Comparison of ENCODE assay signal across 8 cellular contexts in the genomic region with DNA sequence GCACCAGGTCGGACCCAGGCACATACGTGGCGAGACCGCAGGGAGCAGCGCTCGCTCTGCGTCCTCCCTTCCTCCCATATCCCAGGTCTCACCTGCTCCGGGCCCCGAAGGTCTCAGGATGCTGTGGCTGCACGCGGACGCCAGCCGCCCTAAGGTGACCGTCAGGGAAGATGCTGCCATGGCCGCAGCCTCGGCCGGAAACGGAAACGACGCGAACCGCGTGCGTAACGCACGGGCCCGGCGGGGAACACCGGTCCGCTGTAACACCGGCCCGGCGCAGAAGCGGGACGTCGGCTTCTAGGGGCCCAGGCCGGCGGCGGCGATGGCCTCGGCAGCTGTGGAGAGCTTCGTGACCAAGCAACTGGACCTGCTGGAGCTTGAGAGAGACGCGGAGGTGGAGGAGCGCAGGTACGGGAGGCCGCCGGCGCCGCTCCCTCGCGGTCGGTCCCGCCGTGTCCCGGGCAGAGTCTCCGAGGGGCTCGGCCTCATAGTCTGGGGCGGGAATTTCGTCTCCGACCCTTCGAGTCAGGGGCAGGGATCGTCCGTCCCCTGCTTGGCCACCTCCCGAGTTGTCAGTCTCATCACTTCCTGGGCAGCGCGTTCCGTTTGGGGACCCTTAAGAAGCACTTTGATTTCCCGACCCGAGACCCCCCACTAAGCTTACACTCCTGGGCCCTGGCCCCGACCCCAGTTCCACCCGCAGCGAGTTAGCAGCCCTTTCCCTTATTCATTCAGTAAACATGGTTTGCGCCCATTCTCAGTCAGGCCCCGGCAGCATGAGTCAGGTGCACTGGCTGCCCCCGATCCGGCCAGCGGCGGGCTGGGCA. TPM values are rescaled to one million over a fixed set of nuclear protein-coding genes. Genes with fewer than 3 reads are reported as not detected.
DNase-seq lines count a peak whose midpoint lies in the region; ATAC-seq and TF ChIP-seq lines count a peak whose summit lies in the region.

A gene (plus strand): TSS at position 261 of the 827 bp plus-strand sequence. CDS start 62 bp downstream, at position 323.
A gene (minus strand): TSS at position 202 of the 827 bp plus-strand sequence. CDS start 22 bp downstream, at position 180.

- H3K4me3 ChIP-seq in CD8-positive, alpha-beta T cell (ENCODE audit: low read depth, low read length), result peak within 1 kb of the TSS; percentile 55
- H3K4me3 ChIP-seq in OCI-LY7 (ENCODE audit: low read depth, low read length, poor library complexity, severe bottlenecking), result peak within 1 kb of the TSS; percentile 99
- H3K4me3 ChIP-seq in mucosa of rectum (ENCODE audit: low read length in 2 of 2), result peak within 1 kb of the TSS; percentile 75 to 100

- no peaks in the 10 kb centered on the region for H3K9me2 ChIP-seq in OCI-LY7 (ENCODE audit: insufficient read depth, low read length)

- peak within 1 kb of the TSS; percentile 97 for H3K27ac Mint-ChIP-seq in CD8-positive, alpha-beta T cell

- no peaks in the 10 kb centered on the region for H3K9me3 Mint-ChIP-seq in CD8-positive, alpha-beta T cell

- BruUV-seq in OCI-LY7 (replicated peaks; lab: Mats Ljungman, UMichigan), result no TSS peak

- H3K79me2 ChIP-seq in OCI-LY7 (ENCODE audit: insufficient read depth, low read depth, low read length), result peaks cover 57% of the 10 kb centered on the region

- peaks cover 56% of the 10 kb centered on the region for H3K36me3 Mint-ChIP-seq in CD8-positive, alpha-beta T cell

- H3K4me1 ChIP-seq in CD8-positive, alpha-beta T cell (ENCODE audit: insufficient read depth, low read length), result peaks cover 19% of the 10 kb centered on the region
- peaks cover 25% of the 10 kb centered on the region for H3K4me1 ChIP-seq in OCI-LY7 (ENCODE audit: insufficient read depth, low read length, poor library complexity, severe bottlenecking)
- H3K4me1 ChIP-seq in mucosa of rectum (ENCODE audit: control insufficient read depth in 2 of 2, insufficient read depth in 2 of 2, low read length in 2 of 2), result peaks cover 12 to 16% of the 10 kb centered on the region in 2 donors

- intact Hi-C loops in CD8-positive, alpha-beta T cell (cut with DNase I, micrococcal nuclease), result loop anchor here (1.0 to 5.0 kb wide), 9 partner anchors 62 to 771 kb away; a partner anchor contains a TSS
- intact Hi-C loops in OCI-LY7 (cut with micrococcal nuclease; ENCODE audit: unreplicated experiment), result loop anchor here (2.0 kb wide), 1 partner anchor 185 kb away; no protein-coding TSS in a partner anchor

- no peak for TF ChIP-seq CTCF in CD8-positive, alpha-beta T cell (IDR thresholded peaks at IDR 0.05)
- no peak for TF ChIP-seq CTCF in OCI-LY7 (conservative IDR thresholded peaks at IDR 0.05; ENCODE audit: low read length)

- peak within 1 kb of the TSS; percentile 77 to 92 for H3K9ac ChIP-seq in mucosa of rectum (ENCODE audit: low read depth in 1 of 2, low read length in 2 of 2)

- POLR2A ChIA-PET in CD8-positive, alpha-beta T cell (lab: Charles Lee), result no interaction called here
- POLR2A ChIA-PET in OCI-LY7 (lab: Charles Lee), result interaction anchor here (1.0 to 1.8 kb wide), 2 partner anchors 16 to 393 kb away, joined by 3 to 4 read pairs; no protein-coding TSS in a partner anchor

- peaks cover 46% of the 10 kb centered on the region for H3K4me1 Mint-ChIP-seq in CD8-positive, alpha-beta T cell (ENCODE audit: low read depth)

- H3K4me2 ChIP-seq in OCI-LY7 (ENCODE audit: low read length), result peak within 1 kb of the TSS; percentile 90

- peak within 1 kb of the TSS; percentile 82 for H2AFZ ChIP-seq in OCI-LY7 (ENCODE audit: low read length)

- peak; percentile 92 for TF ChIP-seq POLR2A in erythroblast (IDR thresholded peaks at IDR 0.05; ENCODE audit: low read length)

- DNase-seq in CD8-positive, alpha-beta T cell, result peak; percentile 76 to 93 (median 82)
- peak; percentile 30 for DNase-seq in HS-5 (ENCODE audit: low read depth)
- DNase-seq in OCI-LY7 (ENCODE audit: low spot score), result peak; percentile 88
- peak; percentile 77 for DNase-seq in activated T-cell treated with anti-CD3 and anti-CD28 coated beads for 4 hours
- DNase-seq in erythroblast (lab: John Stamatoyannopoulos, UW), result peak; percentile 94 to 95
- DNase-seq in stimulated activated CD8-positive, alpha-beta memory T cell treated with anti-CD3 and anti-CD28 coated beads, Interleukin-4, amount 100 ng/mL, for 48 hours, result peak; percentile 93

- peaks cover 21% of the 10 kb centered on the region for H4K20me1 ChIP-seq in OCI-LY7 (ENCODE audit: insufficient read depth, low read length)

- no peaks in the 10 kb centered on the region for H3K27me3 ChIP-seq in CD8-positive, alpha-beta T cell (ENCODE audit: insufficient read depth, low read length)
- no peaks in the 10 kb centered on the region for H3K27me3 ChIP-seq in mucosa of rectum (ENCODE audit: control insufficient read depth in 2 of 2, insufficient read depth in 2 of 2, low read length in 2 of 2)

- H3K36me3 ChIP-seq in CD8-positive, alpha-beta T cell (ENCODE audit: insufficient read depth, low read length), result peaks cover 7% of the 10 kb centered on the region
- H3K36me3 ChIP-seq in OCI-LY7 (ENCODE audit: insufficient read depth, low read length), result peaks cover 47% of the 10 kb centered on the region
- peaks cover 19 to 25% of the 10 kb centered on the region in 2 donors for H3K36me3 ChIP-seq in mucosa of rectum (ENCODE audit: control insufficient read depth in 2 of 2, insufficient read depth in 2 of 2, low read length in 2 of 2)

- H3K9me3 ChIP-seq in CD8-positive, alpha-beta T cell (ENCODE audit: low read length), result no peaks in the 10 kb centered on the region
- H3K9me3 ChIP-seq in OCI-LY7 (ENCODE audit: low read length) (no peaks in the 10 kb centered on the region), mucosa of rectum (ENCODE audit: control insufficient read depth in 2 of 2, low read length in 2 of 2) (no peaks in the 10 kb centered on the region)

- peak within 1 kb of the TSS; percentile 98 for H3K4me3 Mint-ChIP-seq in CD8-positive, alpha-beta T cell

- H3K27ac ChIP-seq in CD8-positive, alpha-beta T cell (ENCODE audit: low read depth, low read length), result peak within 1 kb of the TSS; percentile 64
- H3K27ac ChIP-seq in OCI-LY7 (ENCODE audit: low read depth, low read length, poor library complexity, severe bottlenecking) (peak within 1 kb of the TSS; percentile 50), mucosa of rectum (ENCODE audit: low read depth in 2 of 2, low read length in 2 of 2) (peak within 1 kb of the TSS; percentile 44 to 82)

- peak; percentile 90 for ATAC-seq in CD8-positive, alpha-beta T cell
- ATAC-seq in GM19455 (IDR thresholded peaks at IDR 0.05; ENCODE audit: unreplicated experiment), result peak; percentile 85

- CTCF ChIA-PET in CD8-positive, alpha-beta T cell (lab: Charles Lee), result interaction anchor here (0.6 to 1.0 kb wide), 2 partner anchors 9 to 766 kb away, joined by 3 to 4 read pairs; no protein-coding TSS in a partner anchor
- CTCF ChIA-PET in OCI-LY7 (lab: Charles Lee; ENCODE audit: unreplicated experiment), result no interaction called here

- no peaks in the 10 kb centered on the region for H3K27me3 Mint-ChIP-seq in CD8-positive, alpha-beta T cell (ENCODE audit: low read depth)

RNA-seq across cellular contexts. Expression of the first gene that starts in this region (rescaled TPM):
- 10 to 100 TPM; 25.5 to 27.3 TPM for total RNA-seq in CD8-positive, alpha-beta T cell
- 17.5 and 27.3 TPM in 2 replicates for total RNA-seq in OCI-LY7 (2014; rRNA removed; shearing (Covaris generic))
- total RNA-seq in OCI-LY7 (2022), result 35.2 and 37.9 TPM in 2 replicates

RNA-seq across cellular contexts. Expression of the second gene that starts in this region (rescaled TPM):
- 10 to 100 TPM; 48.4 to 53.6 TPM for total RNA-seq in CD8-positive, alpha-beta T cell
- 48.3 and 75.0 TPM in 2 replicates for total RNA-seq in OCI-LY7 (2014; rRNA removed; shearing (Covaris generic))
- 50.4 and 68.3 TPM in 2 replicates for total RNA-seq in OCI-LY7 (2022)

Comparison
In these comparisons a context has a peak if more than half of its experiments do, and no peak if none do; other contexts are left out.
1. Peak in every context shown above with its lines: DNase-seq, ATAC-seq, H3K4me3 ChIP-seq and H3K27ac ChIP-seq.
2. DNase-seq: peak in every context shown above with its lines; median percentile 94 in erythroblast; 93 in stimulated activated CD8-positive, alpha-beta memory T cell treated with anti-CD3 and anti-CD28 coated beads, Interleukin-4, amount 100 ng/mL, for 48 hours; 88 in OCI-LY7; 82 in CD8-positive, alpha-beta T cell; 77 in activated T-cell treated with anti-CD3 and anti-CD28 coated beads for 4 hours; 30 in HS-5.